Comparison of ENCODE assay signal across 8 cellular contexts in genomic region chr9:4741365-4742031, GRCh38. TPM values are rescaled to one million over a fixed set of nuclear protein-coding genes. Genes with fewer than 3 reads are reported as not detected.
DNase-seq lines count a peak whose midpoint lies in the region; ATAC-seq and TF ChIP-seq lines count a peak whose summit lies in the region.

No MANE protein-coding gene starts in this region.

- H4K20me1 ChIP-seq in neural cell (ENCODE audit: insufficient read depth), result no peaks in the 10 kb centered on the region

- TF ChIP-seq CTCF in foreskin fibroblast (IDR thresholded peaks at IDR 0.05; ENCODE audit: low read depth, low read length), result no peak
- TF ChIP-seq CTCF in neural cell (IDR thresholded peaks at IDR 0.05; ENCODE audit: poor library complexity, severe bottlenecking), result no peak

- no peak for TF ChIP-seq EP300 in neural cell (conservative IDR thresholded peaks at IDR 0.05; ENCODE audit: poor library complexity, severe bottlenecking)

- no peaks in the 10 kb centered on the region for H3K27me3 ChIP-seq in neural cell (ENCODE audit: insufficient read depth, low read depth, low read length)

- H3K4me2 ChIP-seq in neural cell (ENCODE audit: low read length), result no peak overlapping the region

- H3K4me1 Mint-ChIP-seq in activated CD8-positive, alpha-beta T cell treated with anti-CD3 and anti-CD28 coated beads, Interleukin-2, amount 10 ng/mL, durations not matched to agents 7 days and 5 days (ENCODE audit: low read depth), result peaks cover 30% of the 10 kb centered on the region

- peak overlapping the region; percentile 74 for H3K27ac Mint-ChIP-seq in activated CD8-positive, alpha-beta T cell treated with anti-CD3 and anti-CD28 coated beads, Interleukin-2, amount 10 ng/mL, durations not matched to agents 7 days and 5 days

- H3K36me3 ChIP-seq in neural cell (ENCODE audit: insufficient read depth, low read length), result no peaks in the 10 kb centered on the region

- in situ Hi-C loops in KBM-7 (cut with MboI; ENCODE audit: low pct_unique_long_range_greater_than_20kb, low sequenced_read_pairs), result no loop called here

- CTCF ChIA-PET in activated CD8-positive, alpha-beta T cell treated with anti-CD3 and anti-CD28 coated beads, Interleukin-2, amount 10 ng/mL, durations not matched to agents 7 days and 5 days (lab: Charles Lee), result interaction anchor here (0.9 to 2.1 kb wide), 17 partner anchors 8 to 445 kb away, joined by 3 to 10 read pairs (median 4); partner anchors contain the start of genes CDC37L1 and PLPP6

- peak; percentile 22 for DNase-seq in activated CD8-positive, alpha-beta memory T cell treated with anti-CD3 and anti-CD28 coated beads, Interleukin-2, amount 50 U/mL, for 4 hours
- no peak for DNase-seq in activated CD8-positive, alpha-beta memory T cell treated with anti-CD3 and anti-CD28 coated beads for 24 hours
- DNase-seq in KBM-7 (peak; percentile 39), foreskin fibroblast (peak in 1 of 2 donors; percentile 57), DMS79 (lab: John Stamatoyannopoulos, UW) (no peak)
- peak; percentile 29 for DNase-seq in activated CD8-positive, alpha-beta T cell treated with anti-CD3 and anti-CD28 coated beads, Interleukin-2, amount 10 ng/mL, durations not matched to agents 7 days and 5 days

- peak overlapping the region; percentile 76 to 93 for H3K4me3 ChIP-seq in foreskin fibroblast (ENCODE audit: low read depth in 1 of 2, low read length in 2 of 2)
- peak overlapping the region; percentile 97 for H3K4me3 ChIP-seq in neural cell (ENCODE audit: low read length)

- no peaks in the 10 kb centered on the region for H3K9me2 ChIP-seq in neural cell (ENCODE audit: insufficient read depth, low read length)

- TF ChIP-seq RAD21 in neural cell (conservative IDR thresholded peaks at IDR 0.05), result no peak

- peaks cover 36% of the 10 kb centered on the region for H3K79me2 ChIP-seq in neural cell (replicated peaks; ENCODE audit: insufficient read depth, low read length)

- H3K9ac ChIP-seq in neural cell (ENCODE audit: low read length), result peak overlapping the region; percentile 79

- H3K9me3 Mint-ChIP-seq in activated CD8-positive, alpha-beta T cell treated with anti-CD3 and anti-CD28 coated beads, Interleukin-2, amount 10 ng/mL, durations not matched to agents 7 days and 5 days (ENCODE audit: insufficient read depth), result no peaks in the 10 kb centered on the region

- H3K27me3 Mint-ChIP-seq in activated CD8-positive, alpha-beta T cell treated with anti-CD3 and anti-CD28 coated beads, Interleukin-2, amount 10 ng/mL, durations not matched to agents 7 days and 5 days (ENCODE audit: low read depth), result no peaks in the 10 kb centered on the region

- H3K36me3 Mint-ChIP-seq in activated CD8-positive, alpha-beta T cell treated with anti-CD3 and anti-CD28 coated beads, Interleukin-2, amount 10 ng/mL, durations not matched to agents 7 days and 5 days (ENCODE audit: low read depth), result peaks cover 9% of the 10 kb centered on the region

- H3K9me3 ChIP-seq in neural cell (ENCODE audit: low read length), result no peaks in the 10 kb centered on the region

- peak overlapping the region; percentile 52 for H3K27ac ChIP-seq in neural cell (ENCODE audit: low read length)

- peak overlapping the region; percentile 87 for H2AFZ ChIP-seq in neural cell (ENCODE audit: low read depth, low read length)

- no peaks in the 10 kb centered on the region for H3F3A ChIP-seq in neural cell (ENCODE audit: insufficient read depth, low read length, poor library complexity, severe bottlenecking)

- H3K4me3 Mint-ChIP-seq in activated CD8-positive, alpha-beta T cell treated with anti-CD3 and anti-CD28 coated beads, Interleukin-2, amount 10 ng/mL, durations not matched to agents 7 days and 5 days, result peak overlapping the region; percentile 88

- peak; percentile 5 for ATAC-seq in activated CD8-positive, alpha-beta T cell treated with anti-CD3 and anti-CD28 coated beads, Interleukin-2, amount 10 ng/mL, durations not matched to agents 7 days and 5 days
- no peak for ATAC-seq in HG03342 (IDR thresholded peaks at IDR 0.05; ENCODE audit: unreplicated experiment)

- POLR2A ChIA-PET in activated CD8-positive, alpha-beta T cell treated with anti-CD3 and anti-CD28 coated beads, Interleukin-2, amount 10 ng/mL, durations not matched to agents 7 days and 5 days (lab: Charles Lee), result interaction anchor here (0.5 to 2.1 kb wide), 12 partner anchors 8 to 1215 kb away, joined by 3 to 19 read pairs (median 7); partner anchors contain the start of genes CDC37L1, JAK2 and SPATA6L

TF ChIP-seq in neural cell, 6 proteins besides CTCF, POLR2A, EP300 and RAD21:
- TF ChIP-seq EZH2 (IDR thresholded peaks at IDR 0.05; ENCODE audit: borderline replicate concordance, insufficient read depth, low read length, poor library complexity, severe bottlenecking), result no peak
- TF ChIP-seq REST (IDR thresholded peaks at IDR 0.05; ENCODE audit: borderline replicate concordance), result no peak
- no peak for TF ChIP-seq MXI1 (conservative IDR thresholded peaks at IDR 0.05; ENCODE audit: poor library complexity, severe bottlenecking)
- TF ChIP-seq TAF1 (IDR thresholded peaks at IDR 0.05; ENCODE audit: low read depth), result no peak
- no peak for TF ChIP-seq POLR2AphosphoS5 (IDR thresholded peaks at IDR 0.05)
- no peak for TF ChIP-seq SMC3 (conservative IDR thresholded peaks at IDR 0.05; ENCODE audit: poor library complexity)

RNA-seq across cellular contexts. Expression of gene AK3, which starts 0.5 kb away (rescaled TPM):
- total RNA-seq in activated CD8-positive, alpha-beta T cell treated with anti-CD3 and anti-CD28 coated beads, Interleukin-2, amount 10 ng/mL, durations not matched to agents 7 days and 5 days, result 10 to 100 TPM; 34.8 to 35.4 TPM
- polyA plus RNA-seq in neural cell, result 65.9 and 73.7 TPM in 2 replicates
- 37.0 and 37.5 TPM in 2 replicates for polyA minus RNA-seq in neural cell

RNA-seq across cellular contexts. Expression of gene RCL1, which starts 51.2 kb away (rescaled TPM):
- total RNA-seq in activated CD8-positive, alpha-beta T cell treated with anti-CD3 and anti-CD28 coated beads, Interleukin-2, amount 10 ng/mL, durations not matched to agents 7 days and 5 days, result 10 to 100 TPM; 16.8 TPM
- polyA plus RNA-seq in neural cell, result 4.2 and 7.5 TPM in 2 replicates
- polyA minus RNA-seq in neural cell, result 10.9 and 13.6 TPM in 2 replicates

Comparison
In these comparisons a context has a peak if more than half of its experiments do, and no peak if none do; other contexts are left out.
1. DNase-seq: peak in activated CD8-positive, alpha-beta memory T cell treated with anti-CD3 and anti-CD28 coated beads, Interleukin-2, amount 50 U/mL, for 4 hours (single experiment), KBM-7 (single experiment) and activated CD8-positive, alpha-beta T cell treated with anti-CD3 and anti-CD28 coated beads, Interleukin-2, amount 10 ng/mL, durations not matched to agents 7 days and 5 days (single experiment); none in activated CD8-positive, alpha-beta memory T cell treated with anti-CD3 and anti-CD28 coated beads for 24 hours (single experiment) and DMS79 (single experiment).